8 cellular contexts compared by ENCODE assay signal in genomic region chr12:55996715-55997534, GRCh38. TPM values are rescaled to one million over a fixed set of nuclear protein-coding genes. Genes with fewer than 3 reads are reported as not detected.
A peak's percentile ranks its signal among the peaks of the same experiment; 100 is the strongest.
DNase-seq lines count a peak whose midpoint lies in the region; ATAC-seq and TF ChIP-seq lines count a peak whose summit lies in the region.

Gene SUOX, plus strand, starts transcription at chr12:55997276. Its CDS starts 4,946 bp downstream, at chr12:56002222.

- H3K27ac ChIP-seq in gastroesophageal sphincter: peak within 1 kb of the TSS; percentile 68 to 89 (median 84)

- ATAC-seq in GM19452 (IDR thresholded peaks at IDR 0.05; ENCODE audit: unreplicated experiment): peak; percentile 99
- peak; percentile 97 for ATAC-seq in HG03469 (IDR thresholded peaks at IDR 0.05; ENCODE audit: unreplicated experiment)
- ATAC-seq in gastroesophageal sphincter: peak; percentile 100

- H3K27me3 Mint-ChIP-seq in activated naive CD4-positive, alpha-beta T cell treated with anti-CD3 and anti-CD28 coated beads, Interleukin-2, amount 50 U/mL, for 24 hours: peaks cover 6% of the 10 kb centered on the region
- H3K27me3 Mint-ChIP-seq in nephron (ENCODE audit: low read depth): no peaks in the 10 kb centered on the region

- no peaks in the 10 kb centered on the region for H3K9me3 Mint-ChIP-seq in activated naive CD4-positive, alpha-beta T cell treated with anti-CD3 and anti-CD28 coated beads, Interleukin-2, amount 50 U/mL, for 24 hours
- no peaks in the 10 kb centered on the region for H3K9me3 Mint-ChIP-seq in nephron

- no peaks in the 10 kb centered on the region for H3K9me3 ChIP-seq in gastroesophageal sphincter

- peak; percentile 38 to 48 for TF ChIP-seq POLR2A in gastroesophageal sphincter (IDR thresholded peaks at IDR 0.05)

- H3K27ac Mint-ChIP-seq in activated naive CD4-positive, alpha-beta T cell treated with anti-CD3 and anti-CD28 coated beads, Interleukin-2, amount 50 U/mL, for 24 hours: no peak within 1 kb of the TSS
- H3K27ac Mint-ChIP-seq in nephron: peak within 1 kb of the TSS; percentile 81 to 98 (median 96)

- H3K36me3 ChIP-seq in gastroesophageal sphincter: peaks cover 0 to 65% of the 10 kb centered on the region in 2 donors

- DNase-seq in DMS53 (lab: John Stamatoyannopoulos, UW) (peak; percentile 98), NCI-H524 treated with DMSO at 0.1 percent for 48 hours (lab: John Stamatoyannopoulos, UW) (peak; percentile 56), SKM-1 (lab: John Stamatoyannopoulos, UW; ENCODE audit: unreplicated experiment) (no peak)

- 0 to 2% methylated on average over 6 to 16 of the region's 27 CpGs for WGBS in gastroesophageal sphincter (ENCODE audit: low coverage in 1 of 2), 2 donors

- peaks cover under 1% of the 10 kb centered on the region for H3K36me3 Mint-ChIP-seq in activated naive CD4-positive, alpha-beta T cell treated with anti-CD3 and anti-CD28 coated beads, Interleukin-2, amount 50 U/mL, for 24 hours
- H3K36me3 Mint-ChIP-seq in nephron (ENCODE audit: low read depth): peaks cover 37% of the 10 kb centered on the region

- H3K27me3 ChIP-seq in gastroesophageal sphincter: no peaks in the 10 kb centered on the region

- TF ChIP-seq EP300 in gastroesophageal sphincter (IDR thresholded peaks at IDR 0.05): no peak

- peak within 1 kb of the TSS; percentile 64 to 71 for H3K4me3 ChIP-seq in gastroesophageal sphincter

- H3K4me1 ChIP-seq in gastroesophageal sphincter: peaks cover 0 to 28% (median 8%) of the 10 kb centered on the region in 3 donors

- peak within 1 kb of the TSS; percentile 62 for H3K4me3 Mint-ChIP-seq in activated naive CD4-positive, alpha-beta T cell treated with anti-CD3 and anti-CD28 coated beads, Interleukin-2, amount 50 U/mL, for 24 hours
- peak within 1 kb of the TSS; percentile 93 to 99 (median 98) for H3K4me3 Mint-ChIP-seq in nephron

- no peak for TF ChIP-seq CTCF in gastroesophageal sphincter (IDR thresholded peaks at IDR 0.05)
- no peak for TF ChIP-seq CTCF in nephron (IDR thresholded peaks at IDR 0.05; ENCODE audit: unreplicated experiment in 3 of 3)

- peaks cover 14% of the 10 kb centered on the region for H3K4me1 Mint-ChIP-seq in activated naive CD4-positive, alpha-beta T cell treated with anti-CD3 and anti-CD28 coated beads, Interleukin-2, amount 50 U/mL, for 24 hours
- H3K4me1 Mint-ChIP-seq in nephron: peaks cover 4% of the 10 kb centered on the region

RNA-seq across cellular contexts. Expression of gene SUOX, which starts in this region (rescaled TPM):
- 10 to 100 TPM; 17.3 to 30.7 (median 24.0) TPM for total RNA-seq in gastroesophageal sphincter
